Comparison of ENCODE assay signal across 24 cellular contexts in the genomic region with DNA sequence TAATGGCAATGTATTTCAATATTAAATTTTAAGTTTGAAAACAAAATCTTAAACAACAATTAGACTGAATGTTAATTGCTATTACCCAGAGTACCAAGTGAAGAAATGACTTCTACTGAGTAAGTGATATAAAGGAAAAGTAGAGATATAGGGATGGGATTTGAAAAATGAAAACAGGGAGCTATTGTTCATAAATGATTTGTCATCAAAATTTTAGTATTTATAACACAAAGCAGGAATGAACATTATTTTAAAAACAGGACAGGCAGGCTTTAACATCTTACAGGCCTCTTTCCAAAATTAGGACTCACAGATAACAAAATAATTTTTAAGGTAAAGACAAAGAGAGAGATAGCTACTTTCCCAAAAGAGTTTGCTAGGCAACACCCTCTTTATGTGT.
"Had no signal": no experiment of that assay in that cellular context is flagged by ENCODE, and none has a peak within 500 bp of the region (broad histone marks: within the 10 kb centered on the region; RNA-seq: fewer than 3 reads in every experiment).

No MANE protein-coding gene starts in this region.

- H3K9me3 ChIP-seq: body of pancreas, esophagus squamous epithelium, gastroesophageal sphincter, left lung, stomach, transverse colon, vagina had no signal

- H3K27ac Mint-ChIP-seq: activated CD8-positive, alpha-beta T cell treated with anti-CD3 and anti-CD28 coated beads, Interleukin-2, amount 10 ng/mL, durations not matched to agents 7 days and 5 days; activated naive CD4-positive, alpha-beta T cell treated with anti-CD3 and anti-CD28 coated beads, Interleukin-2, amount 50 U/mL, for 24 hours; natural killer cell treated with Interleukin-12 subunit alpha and Interleukin-12 subunit beta and Interleukin-15 and Interleukin-18, amount 100 ng/mL, for 72 hours; stimulated activated memory B cell treated with anti-CD40 and anti-IgM and Interleukin-4, amounts not matched to agents 10 μg/mL and 1 μg/mL and 100 μg/mL, for 72 hours had no signal

- DNase-seq: activated CD4-positive, alpha-beta T cell treated with anti-CD3 and anti-CD28 coated beads for 1 hour; activated CD4-positive, alpha-beta T cell treated with anti-CD3 and anti-CD28 coated beads, Interleukin-2, amount 50 U/mL, for 1 hour; activated CD8-positive, alpha-beta T cell treated with anti-CD3 and anti-CD28 coated beads, Interleukin-2, amount 10 ng/mL, durations not matched to agents 7 days and 5 days; activated gamma-delta T cell treated with Interleukin-2 at 50 U/mL for 16 hours; anterior cingulate cortex; body of pancreas; central memory CD4-positive, alpha-beta T cell; dermis blood vessel endothelial cell; effector CD8-positive, alpha-beta T cell; esophagus squamous epithelium; left lung; nucleus accumbens; small intestine; stimulated activated CD4-positive, alpha-beta T cell treated with anti-CD3 and anti-CD28 coated beads, Interleukin-15, amount 100 ng/mL, for 24 hours; stomach; T-helper 9 cell; transverse colon had no signal

- H3K36me3 ChIP-seq: esophagus squamous epithelium, gastroesophageal sphincter, left lung, stomach, transverse colon, vagina had no signal

- H3K4me3 Mint-ChIP-seq: activated CD8-positive, alpha-beta T cell treated with anti-CD3 and anti-CD28 coated beads, Interleukin-2, amount 10 ng/mL, durations not matched to agents 7 days and 5 days; natural killer cell treated with Interleukin-12 subunit alpha and Interleukin-12 subunit beta and Interleukin-15 and Interleukin-18, amount 100 ng/mL, for 72 hours; stimulated activated memory B cell treated with anti-CD40 and anti-IgM and Interleukin-4, amounts not matched to agents 10 μg/mL and 1 μg/mL and 100 μg/mL, for 72 hours had no signal

- H3K27me3 Mint-ChIP-seq: activated naive CD4-positive, alpha-beta T cell treated with anti-CD3 and anti-CD28 coated beads, Interleukin-2, amount 50 U/mL, for 24 hours; stimulated activated memory B cell treated with anti-CD40 and anti-IgM and Interleukin-4, amounts not matched to agents 10 μg/mL and 1 μg/mL and 100 μg/mL, for 72 hours had no signal

- H2AFZ ChIP-seq: parathyroid adenoma had no signal

- H3K9ac ChIP-seq: parathyroid adenoma had no signal

- H3K27me3 ChIP-seq: body of pancreas, esophagus squamous epithelium, gastroesophageal sphincter, stomach, transverse colon, vagina had no signal

- H3K9me3 Mint-ChIP-seq: activated naive CD4-positive, alpha-beta T cell treated with anti-CD3 and anti-CD28 coated beads, Interleukin-2, amount 50 U/mL, for 24 hours; natural killer cell treated with Interleukin-12 subunit alpha and Interleukin-12 subunit beta and Interleukin-15 and Interleukin-18, amount 100 ng/mL, for 72 hours; stimulated activated memory B cell treated with anti-CD40 and anti-IgM and Interleukin-4, amounts not matched to agents 10 μg/mL and 1 μg/mL and 100 μg/mL, for 72 hours had no signal

- ATAC-seq: activated CD8-positive, alpha-beta T cell treated with anti-CD3 and anti-CD28 coated beads, Interleukin-2, amount 10 ng/mL, durations not matched to agents 7 days and 5 days; body of pancreas; gastroesophageal sphincter; left lung; natural killer cell treated with Interleukin-12 subunit alpha and Interleukin-12 subunit beta and Interleukin-15 and Interleukin-18, amount 100 ng/mL, for 72 hours; sciatic nerve; stimulated activated memory B cell treated with anti-CD40 and anti-IgM and Interleukin-4, amounts not matched to agents 10 μg/mL and 1 μg/mL and 100 μg/mL, for 72 hours had no signal

- H3K27ac ChIP-seq: body of pancreas, gastroesophageal sphincter, left lung, parathyroid adenoma, stomach, transverse colon, vagina had no signal

- H3K4me3 ChIP-seq: body of pancreas, esophagus squamous epithelium, gastroesophageal sphincter, left lung, stomach, transverse colon, vagina had no signal
